Comparison of ENCODE assay signal across 32 cellular contexts in genomic region chr13:76349700-76350099, GRCh38.
"Had no signal": no experiment of that assay in that cellular context is flagged by ENCODE, and none has a peak within 500 bp of the region (broad histone marks: within the 10 kb centered on the region; RNA-seq: fewer than 3 reads in every experiment).

No MANE protein-coding gene starts in this region.

- H3K4me1 ChIP-seq: heart left ventricle, lower lobe of right lung, sigmoid colon, suprapubic skin, tibial nerve had no signal

- H3K36me3 ChIP-seq: heart left ventricle, lower lobe of right lung, neutrophil, ovary, sigmoid colon, suprapubic skin, tibial nerve had no signal

- H3K27ac ChIP-seq: coronary artery, dorsolateral prefrontal cortex, heart left ventricle, lower lobe of right lung, neutrophil, ovary, sigmoid colon, suprapubic skin, tibial nerve, VCaP had no signal

- H3K27me3 ChIP-seq: dorsolateral prefrontal cortex, heart left ventricle, neutrophil, ovary, sigmoid colon, suprapubic skin, tibial nerve had no signal

- ATAC-seq: heart left ventricle; left lobe of liver; stimulated activated memory B cell treated with anti-CD40 and anti-IgM and Interleukin-4, amounts not matched to agents 10 μg/mL and 1 μg/mL and 100 μg/mL, for 72 hours; stimulated activated naive CD8-positive, alpha-beta T cell treated with anti-CD3 and anti-CD28 coated beads, Interleukin-15, amount 100 ng/mL, for 72 hours had no signal

- H3K4me2 ChIP-seq: smooth muscle cell had no signal

- H3K4me3 ChIP-seq: coronary artery, dorsolateral prefrontal cortex, heart left ventricle, lower lobe of right lung, ovary, sigmoid colon, smooth muscle cell, suprapubic skin, tibial nerve had no signal

- H3K9me3 ChIP-seq: lower lobe of right lung, neutrophil, ovary, sigmoid colon, suprapubic skin, tibial nerve had no signal

- DNase-seq: activated CD4-positive, alpha-beta T cell treated with anti-CD3 and anti-CD28 coated beads for 4 hours; activated CD4-positive, alpha-beta T cell treated with anti-CD3 and anti-CD28 coated beads, Interleukin-2, amount 50 U/mL, for 48 hours; activated CD8-positive, alpha-beta memory T cell treated with anti-CD3 and anti-CD28 coated beads, Interleukin-2, amount 50 U/mL, for 4 hours; activated gamma-delta T cell; activated naive CD4-positive, alpha-beta T cell treated with anti-CD3 and anti-CD28 coated beads, Interleukin-2, amount 10 ng/mL, durations not matched to agents 7 days and 5 days; activated naive CD8-positive, alpha-beta T cell treated with anti-CD3 and anti-CD28 coated beads, Interleukin-2, amount 10 ng/mL, durations not matched to agents 7 days and 5 days; activated T-cell treated with anti-CD3 and anti-CD28 coated beads, Interleukin-2, amount 50 U/mL, for 1 hour; amniotic stem cell; cerebellar nuclear complex; dorsolateral prefrontal cortex; effector memory CD4-positive, alpha-beta T cell; heart left ventricle; hypothalamus; immature natural killer cell; mesendoderm; ovary; sigmoid colon; stimulated activated CD4-positive, alpha-beta T cell treated with anti-CD3 and anti-CD28 coated beads, Interleukin-1b, Interleukin-23, amount 100 ng/mL, for 48 hours; stimulated activated CD4-positive, alpha-beta T cell treated with anti-CD3 and anti-CD28 coated beads, Interleukin-4, amount 100 ng/mL, for 4 hours; stimulated activated CD8-positive, alpha-beta memory T cell treated with anti-CD3 and anti-CD28 coated beads, Interleukin-4, amount 100 ng/mL, for 48 hours; stimulated activated naive CD8-positive, alpha-beta T cell treated with anti-CD3 and anti-CD28 coated beads, Interleukin-15, amount 100 ng/mL, for 72 hours; SW 1271; T-helper 9 cell had no signal
